Comparison of ENCODE assay signal across 16 cellular contexts in genomic region chr3:127351350-127351749, GRCh38.
"Had no signal": no experiment of that assay in that cellular context is flagged by ENCODE, and none has a peak within 500 bp of the region (broad histone marks: within the 10 kb centered on the region; RNA-seq: fewer than 3 reads in every experiment).

No MANE protein-coding gene starts in this region.

- H3K4me1 ChIP-seq: body of pancreas, gastrocnemius medialis, heart right ventricle, tibial artery had no signal

- H3K4me3 Mint-ChIP-seq: activated naive CD4-positive, alpha-beta T cell treated with anti-CD3 and anti-CD28 coated beads for 36 hours; activated T-cell treated with anti-CD3 and anti-CD28 coated beads, Interleukin-2, amount 50 U/mL, for 4 hours; immature natural killer cell; natural killer cell; T-helper 1 cell treated with Interleukin-12 subunit alpha and Interleukin-12 subunit beta and Interleukin-4 antibody, amounts not matched to agents 30 μg/mL and 1 μg/mL, for 36 hours had no signal

- H3K36me3 Mint-ChIP-seq: immature natural killer cell, natural killer cell had no signal

- H3K27ac Mint-ChIP-seq: activated naive CD4-positive, alpha-beta T cell treated with anti-CD3 and anti-CD28 coated beads for 36 hours; natural killer cell; T-helper 1 cell treated with Interleukin-12 subunit alpha and Interleukin-12 subunit beta and Interleukin-4 antibody, amounts not matched to agents 30 μg/mL and 1 μg/mL, for 36 hours had no signal

- H3K27me3 ChIP-seq: body of pancreas had no signal

- H3K4me1 Mint-ChIP-seq: immature natural killer cell, natural killer cell had no signal

- H3K4me3 ChIP-seq: body of pancreas, gastrocnemius medialis, heart right ventricle, tibial artery had no signal

- ATAC-seq: activated T-cell treated with anti-CD3 and anti-CD28 coated beads, Interleukin-2, amount 50 U/mL, for 4 hours; body of pancreas; gastrocnemius medialis; natural killer cell had no signal

- H3K27ac ChIP-seq: body of pancreas, gastrocnemius medialis, heart right ventricle, tibial artery, VCaP had no signal

- DNase-seq: activated CD4-positive, alpha-beta T cell treated with anti-CD3 and anti-CD28 coated beads, Interleukin-2, amount 50 U/mL, for 1 hour; activated CD4-positive, CD25-positive, alpha-beta regulatory T cell treated with anti-CD3 and anti-CD28 coated beads, Interleukin-2, amount 50 U/mL, for 72 hours; activated CD8-positive, alpha-beta memory T cell treated with anti-CD3 and anti-CD28 coated beads, Interleukin-2, amount 50 U/mL, for 4 hours; activated naive CD4-positive, alpha-beta T cell treated with anti-CD3 and anti-CD28 coated beads for 36 hours; activated T-cell treated with anti-CD3 and anti-CD28 coated beads, Interleukin-2, amount 50 U/mL, for 4 hours; body of pancreas; gastrocnemius medialis; heart right ventricle; immature natural killer cell; natural killer cell; stimulated activated CD4-positive, alpha-beta T cell treated with anti-CD3 and anti-CD28 coated beads, Interleukin-12 subunit alpha, Interleukin-12 subunit beta, amount 100 ng/mL, for 4 hours; stimulated activated CD4-positive, alpha-beta T cell treated with anti-CD3 and anti-CD28 coated beads, Interleukin-1b, Interleukin-23, amount 100 ng/mL, for 48 hours; stimulated activated naive CD4-positive, alpha-beta T cell treated with Interleukin-2 at 50 U/mL for 16 hours; tibial artery had no signal

- H3K9me3 Mint-ChIP-seq: T-helper 1 cell treated with Interleukin-12 subunit alpha and Interleukin-12 subunit beta and Interleukin-4 antibody, amounts not matched to agents 30 μg/mL and 1 μg/mL, for 36 hours had no signal

- H3K9me3 ChIP-seq: gastrocnemius medialis had no signal

- H3K36me3 ChIP-seq: gastrocnemius medialis, heart right ventricle, tibial artery had no signal
